14 cellular contexts compared by ENCODE assay signal in the genomic region with DNA sequence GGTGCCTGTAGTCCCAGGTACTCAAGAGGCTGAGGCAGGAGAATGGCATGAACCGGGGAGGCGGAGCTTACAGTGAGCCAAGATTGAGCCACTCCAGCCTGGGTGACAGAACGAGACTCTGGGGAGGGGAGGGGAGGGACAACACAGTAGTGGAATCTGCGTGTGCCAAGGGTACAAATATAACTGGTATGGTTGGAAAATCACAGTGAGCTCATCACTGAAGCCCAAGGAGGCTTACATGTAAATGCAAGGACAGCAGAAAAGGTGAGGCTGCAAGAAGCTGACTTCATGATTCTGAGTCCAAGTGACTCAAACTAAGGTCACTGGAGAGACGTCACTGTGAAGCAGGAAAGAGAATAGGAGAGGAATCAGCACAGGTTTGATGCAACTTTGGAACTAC. TPM values are rescaled to one million over a fixed set of nuclear protein-coding genes. Genes with fewer than 3 reads are reported as not detected.
DNase-seq lines count a peak whose midpoint lies in the region; ATAC-seq and TF ChIP-seq lines count a peak whose summit lies in the region.
"Had no signal": no experiment of that assay in that cellular context is flagged by ENCODE, and none has a peak within 500 bp of the region (broad histone marks: within the 10 kb centered on the region; RNA-seq: fewer than 3 reads in every experiment).

No MANE protein-coding gene starts in this region.

- no peak overlapping the region for H3K4me3 Mint-ChIP-seq in osteocyte (ENCODE audit: unreplicated experiment)

- no peaks in the 10 kb centered on the region for H3K27me3 Mint-ChIP-seq in osteocyte (ENCODE audit: unreplicated experiment)

- peaks cover 53% of the 10 kb centered on the region for H3K4me1 Mint-ChIP-seq in osteocyte (ENCODE audit: unreplicated experiment)

- H3K4me3 ChIP-seq in esophagus squamous epithelium: no peak overlapping the region
- no peak overlapping the region for H3K4me3 ChIP-seq in prostate gland

- TF ChIP-seq POLR2A in esophagus squamous epithelium (IDR thresholded peaks at IDR 0.05) (no peak), prostate gland (IDR thresholded peaks at IDR 0.05) (no peak)

- H3K36me3 ChIP-seq in esophagus squamous epithelium: no peaks in the 10 kb centered on the region
- no peaks in the 10 kb centered on the region for H3K36me3 ChIP-seq in prostate gland

- intact Hi-C loops in esophagus squamous epithelium (cut with DNase I) (no loop called here), prostate gland (cut with DNase I) (no loop called here)

- TF ChIP-seq CTCF in esophagus squamous epithelium (IDR thresholded peaks at IDR 0.05): no peak
- TF ChIP-seq CTCF in osteocyte (IDR thresholded peaks at IDR 0.05): no peak
- no peak for TF ChIP-seq CTCF in prostate gland (IDR thresholded peaks at IDR 0.05)

- H3K9me3 ChIP-seq in esophagus squamous epithelium (no peaks in the 10 kb centered on the region), prostate gland (no peaks in the 10 kb centered on the region)

- no peaks in the 10 kb centered on the region for H3K9me3 Mint-ChIP-seq in osteocyte (ENCODE audit: unreplicated experiment)

- peak overlapping the region; percentile 10 for H3K27ac Mint-ChIP-seq in osteocyte (ENCODE audit: unreplicated experiment)

- H3K36me3 Mint-ChIP-seq in osteocyte (ENCODE audit: unreplicated experiment): peaks cover 6% of the 10 kb centered on the region

- no peak for ATAC-seq in HG03039 (IDR thresholded peaks at IDR 0.05; ENCODE audit: unreplicated experiment)

- H3K27ac ChIP-seq in esophagus squamous epithelium: peak overlapping the region; percentile 47 to 85 (median 72)
- H3K27ac ChIP-seq in prostate gland: no peak overlapping the region

- H3K4me1 ChIP-seq in esophagus squamous epithelium: peaks cover 0 to 88% (median 19%) of the 10 kb centered on the region in 3 donors
- no peaks in the 10 kb centered on the region for H3K4me1 ChIP-seq in prostate gland (replicated peaks)

- WGBS in esophagus squamous epithelium, 2 donors: 48 to 56% methylated on average over 5 of the region's 5 CpGs
- WGBS in prostate gland: 71% methylated on average over 5 of the region's 5 CpGs

- peak; percentile 94 for DNase-seq in ELR (ENCODE audit: low read depth)
- DNase-seq in RPMI7951 (ENCODE audit: low read depth): peak; percentile 46
- no peak for DNase-seq in esophagus squamous epithelium (lab: John Stamatoyannopoulos, UW)
- no peak for DNase-seq in osteocyte (ENCODE audit: extremely low spot score, unreplicated experiment)
- no peak for DNase-seq in prostate gland (ENCODE audit: low spot score)
- no peak for DNase-seq in activated naive CD4-positive, alpha-beta T cell treated with anti-CD3 and anti-CD28 coated beads, Interleukin-2, amount 50 U/mL, for 16 hours
- no peak for DNase-seq in GM03348 (ENCODE audit: low spot score)
- DNase-seq: activated CD4-positive, CD25-positive, alpha-beta regulatory T cell; cerebellar nuclear complex; COR-L47; hippocampal formation; NCI-H1436 treated with DMSO at 0.1 percent for 48 hours; stimulated activated CD4-positive, alpha-beta T cell treated with anti-CD3 and anti-CD28 coated beads, Interleukin-15, amount 100 ng/mL, for 24 hours had no signal

- no peaks in the 10 kb centered on the region for H3K27me3 ChIP-seq in esophagus squamous epithelium
- no peaks in the 10 kb centered on the region for H3K27me3 ChIP-seq in prostate gland (replicated peaks; ENCODE audit: insufficient read depth)

RNA-seq across cellular contexts. Expression of a gene that starts 9.2 kb away (rescaled TPM):
- 107 and 124 TPM in 2 replicates for total RNA-seq in RPMI7951 (2014; rRNA removed; shearing (Covaris generic))
- total RNA-seq in esophagus squamous epithelium (100 to 1,000 TPM in 1 of 4 donors, 10 to 100 TPM in 3; 83.6 to 132 (median 86.4) TPM), osteocyte (109 and 113 TPM in 2 replicates), prostate gland (10 to 100 TPM; 66.3 to 94.9 TPM)

RNA-seq across cellular contexts. Expression of a gene that starts 9.6 kb away (rescaled TPM):
- total RNA-seq in RPMI7951 (2014; rRNA removed; shearing (Covaris generic)): 6.8 and 7.2 TPM in 2 replicates
- total RNA-seq in esophagus squamous epithelium (10 to 100 TPM; 47.9 to 87.9 (median 69.7) TPM), osteocyte (11.8 and 12.7 TPM in 2 replicates), prostate gland (10 to 100 TPM; 20.7 to 24.9 TPM)

Comparison
In these comparisons a context has a peak if more than half of its experiments do, and no peak if none do; other contexts are left out.
1. DNase-seq: peak in ELR (single experiment) and RPMI7951 (single experiment); none in esophagus squamous epithelium (single experiment), osteocyte (single experiment), prostate gland (single experiment), activated naive CD4-positive, alpha-beta T cell treated with anti-CD3 and anti-CD28 coated beads, Interleukin-2, amount 50 U/mL, for 16 hours (single experiment) and GM03348 (single experiment).
2. H3K27ac ChIP-seq: peak in esophagus squamous epithelium (4 of 4); none in prostate gland (0 of 2).